In genomic region chr19:14565298-14565679, GRCh38 we compare ENCODE assay signal across 18 cellular contexts. TPM values are rescaled to one million over a fixed set of nuclear protein-coding genes. Genes with fewer than 3 reads are reported as not detected.
A peak's percentile ranks its signal among the peaks of the same experiment; 100 is the strongest.
DNase-seq lines count a peak whose midpoint lies in the region; ATAC-seq and TF ChIP-seq lines count a peak whose summit lies in the region.
"Had no signal": no experiment of that assay in that cellular context is flagged by ENCODE, and none has a peak within 500 bp of the region (broad histone marks: within the 10 kb centered on the region; RNA-seq: fewer than 3 reads in every experiment).

No MANE protein-coding gene starts in this region.

- no peaks in the 10 kb centered on the region; a peak in 1 of 4 replicates for H3K4me1 ChIP-seq in SK-N-SH (ENCODE audit: control insufficient read depth in 1 of 2, insufficient read depth in 2 of 2, low read depth in 1 of 2, low read length in 1 of 2)
- H3K4me1 ChIP-seq in osteoblast (ENCODE audit: insufficient read depth, low read length): peaks cover 24% of the 10 kb centered on the region

- H3F3A ChIP-seq in SK-N-SH (replicated peaks; ENCODE audit: insufficient read depth): no peaks in the 10 kb centered on the region

- no peaks in the 10 kb centered on the region for H3K27me3 Mint-ChIP-seq in central memory CD8-positive, alpha-beta T cell

- DNase-seq in SK-N-SH (peak; percentile 15), H7 (peak; percentile 42), osteoblast (ENCODE audit: insufficient read length, low spot score, missing footprints) (peak; percentile 69)
- DNase-seq in central memory CD8-positive, alpha-beta T cell (ENCODE audit: low spot score in 2 of 2): no peak
- DNase-seq: DMS53, MM.1S, NCI-H1105, NCI-H187, NCI-H510A, SIG-M5 had no signal

- no peak overlapping the region for H3K4me3 ChIP-seq in SK-N-SH (ENCODE audit: low read depth in 2 of 2, low read length in 1 of 2)
- no peak overlapping the region for H3K4me3 ChIP-seq in H7 (ENCODE audit: insufficient read depth, low read depth, low read length)
- no peak overlapping the region for H3K4me3 ChIP-seq in osteoblast (ENCODE audit: insufficient read depth, low read length)

- TF ChIP-seq CTCF in SK-N-SH (IDR thresholded peaks at IDR 0.05): no peak
- no peak for TF ChIP-seq CTCF in osteoblast (IDR thresholded peaks at IDR 0.05; ENCODE audit: extremely low read depth, low read depth, low read length)

- H3K4me2 ChIP-seq in SK-N-SH (no peak overlapping the region), osteoblast (ENCODE audit: insufficient read depth, low read length) (no peak overlapping the region)
- H3K4me2 ChIP-seq: KMS-11 had no signal

- H3K27ac ChIP-seq in SK-N-SH (ENCODE audit: low read depth in 2 of 2, low read length in 1 of 2) (no peak overlapping the region), osteoblast (ENCODE audit: low read depth, low read length) (no peak overlapping the region)
- H3K27ac ChIP-seq: C4-2B, HL-60, KMS-11 had no signal

- H3K9me3 Mint-ChIP-seq in central memory CD8-positive, alpha-beta T cell: no peaks in the 10 kb centered on the region

- H3K36me3 ChIP-seq in SK-N-SH (replicated peaks in 1 of 2; ENCODE audit: control insufficient read depth in 1 of 2, insufficient read depth in 2 of 2, low read length in 1 of 2) (peaks cover 0 to 17% of the 10 kb centered on the region in 2 experiments), H7 (replicated peaks; ENCODE audit: control insufficient read depth, insufficient read depth, low read length) (peaks cover 1% of the 10 kb centered on the region), osteoblast (ENCODE audit: insufficient read depth, low read length) (peaks cover 3% of the 10 kb centered on the region)

- peak overlapping the region; percentile 22 for H3K27ac Mint-ChIP-seq in central memory CD8-positive, alpha-beta T cell (ENCODE audit: low read depth)

- 92% methylated on average over 14 of the region's 22 CpGs for WGBS in SK-N-SH (ENCODE audit: low lambda C conversion rate)

- no peaks in the 10 kb centered on the region for H3K9me3 ChIP-seq in SK-N-SH
- no peaks in the 10 kb centered on the region for H3K9me3 ChIP-seq in osteoblast (ENCODE audit: low read depth, low read length)

- H3K27me3 ChIP-seq in SK-N-SH (ENCODE audit: insufficient read depth) (no peaks in the 10 kb centered on the region), H7 (ENCODE audit: control insufficient read depth, insufficient read depth, low read length) (no peaks in the 10 kb centered on the region), osteoblast (ENCODE audit: insufficient read depth, low read length) (no peaks in the 10 kb centered on the region)

- H4K20me1 ChIP-seq in SK-N-SH (ENCODE audit: insufficient read depth) (no peaks in the 10 kb centered on the region), osteoblast (ENCODE audit: insufficient read depth, low read length) (peaks cover 5% of the 10 kb centered on the region)

- CTCF ChIA-PET in SK-N-SH (lab: Yijun Ruan, JAX): interaction anchor here (2.0 kb wide), 1 partner anchor 8 kb away, joined by 11 read pairs; no protein-coding TSS in a partner anchor

- H3K79me2 ChIP-seq in SK-N-SH (ENCODE audit: insufficient read depth): peaks cover 10% of the 10 kb centered on the region; the same call in 1 of the 2 replicates
- peaks cover 31% of the 10 kb centered on the region for H3K79me2 ChIP-seq in osteoblast (ENCODE audit: insufficient read depth, low read length)

- H3K36me3 Mint-ChIP-seq in central memory CD8-positive, alpha-beta T cell (ENCODE audit: insufficient read depth): peaks cover 14% of the 10 kb centered on the region

- no peaks in the 10 kb centered on the region for H3K9me2 ChIP-seq in SK-N-SH

- H3K9ac ChIP-seq in SK-N-SH: no peak overlapping the region
- H3K9ac ChIP-seq: KMS-11 had no signal

- TF ChIP-seq RAD21 in SK-N-SH (IDR thresholded peaks at IDR 0.05; ENCODE audit: low read length): no peak

- H2AFZ ChIP-seq in SK-N-SH (ENCODE audit: low read depth) (no peak overlapping the region), osteoblast (ENCODE audit: low read length) (no peak overlapping the region)

- no peak for TF ChIP-seq EP300 in SK-N-SH (IDR thresholded peaks at IDR 0.05; ENCODE audit: borderline replicate concordance in 1 of 2, low read depth in 1 of 2, low read length in 1 of 2)

- ATAC-seq in SK-N-SH treated with all-trans-retinoic acid at 6 μM for 48 hours (no peak), GM19351 (IDR thresholded peaks at IDR 0.05; ENCODE audit: unreplicated experiment) (no peak), HG02870 (IDR thresholded peaks at IDR 0.05; ENCODE audit: unreplicated experiment) (no peak), HG02763 (IDR thresholded peaks at IDR 0.05; ENCODE audit: unreplicated experiment) (no peak)
- ATAC-seq in central memory CD8-positive, alpha-beta T cell (replicated peaks; ENCODE audit: extremely low read depth, poor library complexity, severe bottlenecking): no peak

- POLR2A ChIA-PET in SK-N-SH (lab: Yijun Ruan, JAX): no interaction called here

- H3K4me3 Mint-ChIP-seq in central memory CD8-positive, alpha-beta T cell: no peak overlapping the region

- peaks cover 51% of the 10 kb centered on the region for H3K4me1 Mint-ChIP-seq in central memory CD8-positive, alpha-beta T cell

TF ChIP-seq in SK-N-SH, 30 proteins besides CTCF, POLR2A, EP300 and RAD21:
- TF ChIP-seq MXI1 (IDR thresholded peaks at IDR 0.05; ENCODE audit: low read depth, low read length): no peak
- TF ChIP-seq EZH2phosphoT487 (IDR thresholded peaks at IDR 0.05; ENCODE audit: borderline replicate concordance, low read depth): no peak
- no peak for TF ChIP-seq MEF2A (IDR thresholded peaks at IDR 0.05; ENCODE audit: borderline replicate concordance, low read depth)
- TF ChIP-seq FOXM1 (IDR thresholded peaks at IDR 0.05; ENCODE audit: low read depth): no peak
- no peak for TF ChIP-seq CHD2 (IDR thresholded peaks at IDR 0.05; ENCODE audit: low read length, partially characterized antibody)
- TF ChIP-seq GATA2 (CRISPR knock-in tag; IDR thresholded peaks at IDR 0.05): no peak
- no peak for TF ChIP-seq MAX (IDR thresholded peaks at IDR 0.05; ENCODE audit: low read depth)

TF ChIP-seq in SK-N-SH treated with all-trans-retinoic acid at 6 μM for 48 hours, 23 proteins besides CTCF, POLR2A, EP300 and RAD21 (continues in another document):
- no peak for TF ChIP-seq TOX (CRISPR knock-in tag; IDR thresholded peaks at IDR 0.05; ENCODE audit: borderline replicate concordance)
- no peak for TF ChIP-seq BACH2 (CRISPR knock-in tag; IDR thresholded peaks at IDR 0.05; ENCODE audit: borderline replicate concordance)
- no peak for TF ChIP-seq ARNTL (CRISPR knock-in tag; IDR thresholded peaks at IDR 0.05; ENCODE audit: borderline replicate concordance, low read depth)
- TF ChIP-seq RARB (CRISPR knock-in tag; IDR thresholded peaks at IDR 0.05): no peak
- no peak for TF ChIP-seq PATZ1 (CRISPR knock-in tag; IDR thresholded peaks at IDR 0.05; ENCODE audit: borderline replicate concordance)
- TF ChIP-seq ZFP3 (CRISPR knock-in tag; IDR thresholded peaks at IDR 0.05): no peak
- TF ChIP-seq ESRRG (CRISPR knock-in tag; IDR thresholded peaks at IDR 0.05): no peak
- no peak for TF ChIP-seq CREB5 (CRISPR knock-in tag; IDR thresholded peaks at IDR 0.05; ENCODE audit: low read depth)
- no peak for TF ChIP-seq ZNF565 (CRISPR knock-in tag; conservative IDR thresholded peaks at IDR 0.05; ENCODE audit: low read depth)
- TF ChIP-seq SNAI2 (CRISPR knock-in tag; IDR thresholded peaks at IDR 0.05): no peak

RNA-seq across cellular contexts. Expression of gene NDUFB7, which starts 6.6 kb away (rescaled TPM):
- polyA plus RNA-seq in SK-N-SH (2012; rRNA removed): 458 and 465 TPM in 2 replicates
- 199 and 306 TPM in 2 replicates for polyA plus RNA-seq in SK-N-SH (2012; cell fraction: cytosol; rRNA removed)
- 166 and 323 TPM in 2 replicates for polyA plus RNA-seq in SK-N-SH (2012; cell fraction: nucleus; rRNA removed)
- 332 and 343 TPM in 2 replicates for total RNA-seq in H7 (2014; rRNA removed; shearing (Covaris generic))
- 219 and 227 TPM in 2 replicates for total RNA-seq in osteoblast

RNA-seq across cellular contexts. Expression of gene CLEC17A, which starts 17.6 kb away (rescaled TPM):
- 0.05 TPM in 1 of 2 replicates, not detected in the other for polyA plus RNA-seq in SK-N-SH (2012; rRNA removed)
- 0.01 TPM in 1 of 2 replicates, not detected in the other for polyA plus RNA-seq in SK-N-SH (2012; cell fraction: cytosol; rRNA removed)
- 0.15 and 0.19 TPM in 2 replicates for polyA plus RNA-seq in SK-N-SH (2012; cell fraction: nucleus; rRNA removed)
- not detected in 2 replicates for total RNA-seq in H7 (2014; rRNA removed; shearing (Covaris generic))
- under 0.01 TPM in 1 of 2 replicates, not detected in the other for total RNA-seq in osteoblast
- total RNA-seq: H4 had no signal

RNA-seq across cellular contexts. Expression of gene TECR, which starts 35.9 kb away (rescaled TPM):
- 87.9 and 110 TPM in 2 replicates for polyA plus RNA-seq in SK-N-SH (2012; rRNA removed)
- polyA plus RNA-seq in SK-N-SH (2012; cell fraction: cytosol; rRNA removed): 32.4 and 57.6 TPM in 2 replicates
- 142 and 144 TPM in 2 replicates for polyA plus RNA-seq in SK-N-SH (2012; cell fraction: nucleus; rRNA removed)
- total RNA-seq in H7 (2014; rRNA removed; shearing (Covaris generic)): 88.2 and 99.4 TPM in 2 replicates
- 40.1 and 41.6 TPM in 2 replicates for total RNA-seq in osteoblast

RNA-seq across cellular contexts. Expression of gene DNAJB1, which starts 47.1 kb away (rescaled TPM):
- 95.7 and 103 TPM in 2 replicates for polyA plus RNA-seq in SK-N-SH (2012; rRNA removed)
- 95.9 and 110 TPM in 2 replicates for polyA plus RNA-seq in SK-N-SH (2012; cell fraction: cytosol; rRNA removed)
- 65.8 and 66.3 TPM in 2 replicates for polyA plus RNA-seq in SK-N-SH (2012; cell fraction: nucleus; rRNA removed)
- 44.6 and 46.9 TPM in 2 replicates for total RNA-seq in H7 (2014; rRNA removed; shearing (Covaris generic))
- 65.1 and 70.9 TPM in 2 replicates for total RNA-seq in osteoblast

Comparison
In these comparisons a context has a peak if more than half of its experiments do, and no peak if none do; other contexts are left out.
1. DNase-seq: peak in SK-N-SH (single experiment), H7 (single experiment) and osteoblast (single experiment); none in central memory CD8-positive, alpha-beta T cell (0 of 2).